In genomic region chr11:43515090-43515489, GRCh38 we compare ENCODE assay signal across 2 cellular contexts.
TF ChIP-seq lines count a peak whose summit lies in the region.

No MANE protein-coding gene starts in this region.

TF ChIP-seq in HepG2, 621 proteins besides CTCF, POLR2A, EP300 and RAD21:
- TF ChIP-seq ZMYM3 (CRISPR knock-in tag; IDR thresholded peaks at IDR 0.05): no peak
- peak; percentile 53 for TF ChIP-seq STAG1 (CRISPR knock-in tag; IDR thresholded peaks at IDR 0.05)
TF ChIP-seq in HepG2: peak in this region for 1.

TF ChIP-seq in H1, 55 proteins besides CTCF, POLR2A, EP300 and RAD21:
- TF ChIP-seq ZNF274 (IDR thresholded peaks at IDR 0.05; ENCODE audit: borderline replicate concordance, extremely low read depth, low read length): no peak
- 0 out of 2 replicates have a peak, but pooled peaks have one; percentile 61 for TF ChIP-seq E2F6 (IDR thresholded peaks at IDR 0.05)
- TF ChIP-seq MAX (IDR thresholded peaks at IDR 0.05): peak; percentile 72
